8 cellular contexts compared by ENCODE assay signal in genomic region chr1:26034504-26035202, GRCh38. TPM values are rescaled to one million over a fixed set of nuclear protein-coding genes. Genes with fewer than 3 reads are reported as not detected.
DNase-seq lines count a peak whose midpoint lies in the region; ATAC-seq and TF ChIP-seq lines count a peak whose summit lies in the region.

No MANE protein-coding gene starts in this region.

- WGBS in testis, 2 donors = 7 to 13% methylated on average over 12 to 15 of the region's 15 CpGs

- POLR2A ChIA-PET in activated CD8-positive, alpha-beta T cell treated with anti-CD3 and anti-CD28 coated beads, Interleukin-2, amount 10 ng/mL, durations not matched to agents 7 days and 5 days (lab: Charles Lee) = interaction anchor here (0.5 to 0.6 kb wide), 2 partner anchors 49 to 87 kb away, joined by 3 to 4 read pairs; no protein-coding TSS in a partner anchor

- H3K9me3 ChIP-seq in iPS-18c (ENCODE audit: control insufficient read depth, insufficient read depth, low read length) (no peaks in the 10 kb centered on the region), testis (no peaks in the 10 kb centered on the region)

- no peaks in the 10 kb centered on the region for H3K27me3 ChIP-seq in testis

- H3K27me3 Mint-ChIP-seq in T-helper 1 cell treated with Interleukin-12 subunit alpha and Interleukin-12 subunit beta and Interleukin-4 antibody, amounts not matched to agents 30 μg/mL and 1 μg/mL, for 36 hours (ENCODE audit: low read depth) = peaks cover 14% of the 10 kb centered on the region
- peaks cover 24% of the 10 kb centered on the region for H3K27me3 Mint-ChIP-seq in activated CD8-positive, alpha-beta T cell treated with anti-CD3 and anti-CD28 coated beads, Interleukin-2, amount 10 ng/mL, durations not matched to agents 7 days and 5 days (ENCODE audit: low read depth)

- no peak for TF ChIP-seq CTCF in testis (IDR thresholded peaks at IDR 0.05)

- no peak for TF ChIP-seq POLR2A in testis (IDR thresholded peaks at IDR 0.05)

- no peak for DNase-seq in T-helper 1 cell
- no peak for DNase-seq in activated CD8-positive, alpha-beta T cell treated with anti-CD3 and anti-CD28 coated beads, Interleukin-2, amount 10 ng/mL, durations not matched to agents 7 days and 5 days
- no peak for DNase-seq in testis
- no peak for DNase-seq in MV-4-11 (lab: John Stamatoyannopoulos, UW)
- no peak for DNase-seq in epidermal melanocyte (ENCODE audit: insufficient read length, low spot score)

- H3K36me3 ChIP-seq in testis (ENCODE audit: low read depth, missing control alignments) = no peaks in the 10 kb centered on the region

- no peaks in the 10 kb centered on the region for H3K9me3 Mint-ChIP-seq in T-helper 1 cell treated with Interleukin-12 subunit alpha and Interleukin-12 subunit beta and Interleukin-4 antibody, amounts not matched to agents 30 μg/mL and 1 μg/mL, for 36 hours
- no peaks in the 10 kb centered on the region for H3K9me3 Mint-ChIP-seq in activated CD8-positive, alpha-beta T cell treated with anti-CD3 and anti-CD28 coated beads, Interleukin-2, amount 10 ng/mL, durations not matched to agents 7 days and 5 days (ENCODE audit: insufficient read depth)

- ATAC-seq in activated CD8-positive, alpha-beta T cell treated with anti-CD3 and anti-CD28 coated beads, Interleukin-2, amount 10 ng/mL, durations not matched to agents 7 days and 5 days = no peak
- no peak for ATAC-seq in GM18858 (IDR thresholded peaks at IDR 0.05; ENCODE audit: unreplicated experiment)

- no peak overlapping the region for H3K27ac Mint-ChIP-seq in T-helper 1 cell treated with Interleukin-12 subunit alpha and Interleukin-12 subunit beta and Interleukin-4 antibody, amounts not matched to agents 30 μg/mL and 1 μg/mL, for 36 hours
- H3K27ac Mint-ChIP-seq in activated CD8-positive, alpha-beta T cell treated with anti-CD3 and anti-CD28 coated beads, Interleukin-2, amount 10 ng/mL, durations not matched to agents 7 days and 5 days = no peak overlapping the region

- H3K36me3 Mint-ChIP-seq in T-helper 1 cell treated with Interleukin-12 subunit alpha and Interleukin-12 subunit beta and Interleukin-4 antibody, amounts not matched to agents 30 μg/mL and 1 μg/mL, for 36 hours (ENCODE audit: low read depth) = no peaks in the 10 kb centered on the region
- H3K36me3 Mint-ChIP-seq in activated CD8-positive, alpha-beta T cell treated with anti-CD3 and anti-CD28 coated beads, Interleukin-2, amount 10 ng/mL, durations not matched to agents 7 days and 5 days (ENCODE audit: low read depth) = no peaks in the 10 kb centered on the region

- H3K4me1 ChIP-seq in testis = peaks cover 14% of the 10 kb centered on the region

- H3K4me1 Mint-ChIP-seq in T-helper 1 cell treated with Interleukin-12 subunit alpha and Interleukin-12 subunit beta and Interleukin-4 antibody, amounts not matched to agents 30 μg/mL and 1 μg/mL, for 36 hours (ENCODE audit: low read depth) = peaks cover 12% of the 10 kb centered on the region
- peaks cover 16% of the 10 kb centered on the region for H3K4me1 Mint-ChIP-seq in activated CD8-positive, alpha-beta T cell treated with anti-CD3 and anti-CD28 coated beads, Interleukin-2, amount 10 ng/mL, durations not matched to agents 7 days and 5 days (ENCODE audit: low read depth)

- H3K4me3 ChIP-seq in iPS-18c (ENCODE audit: insufficient read depth, low read depth, low read length) = peak overlapping the region; percentile 93
- H3K4me3 ChIP-seq in testis = peak overlapping the region; percentile 72 to 82

- CTCF ChIA-PET in activated CD8-positive, alpha-beta T cell treated with anti-CD3 and anti-CD28 coated beads, Interleukin-2, amount 10 ng/mL, durations not matched to agents 7 days and 5 days (lab: Charles Lee) = interaction anchor here (0.6 to 4.2 kb wide), 19 partner anchors 8 to 380 kb away, joined by 3 to 40 read pairs (median 3); partner anchors contain the start of genes C1orf232, CEP85, PAFAH2 and ZNF593

- intact Hi-C loops in testis (cut with DNase I; ENCODE audit: low total_unique reads) = loop anchor here (10.0 kb wide), 1 partner anchor 110 kb away; no protein-coding TSS in a partner anchor

- peak overlapping the region in 1 of 2 donors; percentile 89 for H3K27ac ChIP-seq in testis

- H3K4me3 Mint-ChIP-seq in T-helper 1 cell treated with Interleukin-12 subunit alpha and Interleukin-12 subunit beta and Interleukin-4 antibody, amounts not matched to agents 30 μg/mL and 1 μg/mL, for 36 hours = peak overlapping the region; percentile 89
- peak overlapping the region; percentile 91 for H3K4me3 Mint-ChIP-seq in activated CD8-positive, alpha-beta T cell treated with anti-CD3 and anti-CD28 coated beads, Interleukin-2, amount 10 ng/mL, durations not matched to agents 7 days and 5 days

RNA-seq across cellular contexts. Expression of gene SLC30A2, which starts 11.3 kb away (rescaled TPM):
- total RNA-seq in activated CD8-positive, alpha-beta T cell treated with anti-CD3 and anti-CD28 coated beads, Interleukin-2, amount 10 ng/mL, durations not matched to agents 7 days and 5 days = not detected
- under 1 TPM; 0.24 to 0.87 TPM for total RNA-seq in testis
- 1.0 TPM for polyA plus RNA-seq in testis (ENCODE audit: insufficient read depth, low read depth, low replicate concordance)

RNA-seq across cellular contexts. Expression of gene EXTL1, which starts 13.1 kb away (rescaled TPM):
- not detected for total RNA-seq in activated CD8-positive, alpha-beta T cell treated with anti-CD3 and anti-CD28 coated beads, Interleukin-2, amount 10 ng/mL, durations not matched to agents 7 days and 5 days
- total RNA-seq in testis = 1 to 10 TPM; 1.3 to 2.8 TPM
- polyA plus RNA-seq in testis (ENCODE audit: insufficient read depth, low read depth, low replicate concordance) = 1.3 TPM

RNA-seq across cellular contexts. Expression of gene TRIM63, which starts 32.8 kb away (rescaled TPM):
- total RNA-seq in activated CD8-positive, alpha-beta T cell treated with anti-CD3 and anti-CD28 coated beads, Interleukin-2, amount 10 ng/mL, durations not matched to agents 7 days and 5 days = under 1 TPM in 1 of 2 experiments, not detected in 1; 0.23 TPM
- total RNA-seq in testis = under 1 TPM; 0.50 to 0.71 TPM
- 1.2 TPM for polyA plus RNA-seq in testis (ENCODE audit: insufficient read depth, low read depth, low replicate concordance)

RNA-seq across cellular contexts. Expression of gene PAFAH2, which starts 36.8 kb away (rescaled TPM):
- total RNA-seq in activated CD8-positive, alpha-beta T cell treated with anti-CD3 and anti-CD28 coated beads, Interleukin-2, amount 10 ng/mL, durations not matched to agents 7 days and 5 days = 10 to 100 TPM in 1 of 2 experiments, 1 to 10 TPM in 1; 9.1 to 10.9 TPM
- 10 to 100 TPM; 14.5 to 24.1 TPM for total RNA-seq in testis
- polyA plus RNA-seq in testis (ENCODE audit: insufficient read depth, low read depth, low replicate concordance) = 18.9 TPM
